Comparison of ENCODE assay signal across 18 cellular contexts in genomic region chr2:47259829-47260228, GRCh38.
"Had no signal": no experiment of that assay in that cellular context is flagged by ENCODE, and none has a peak within 500 bp of the region (broad histone marks: within the 10 kb centered on the region; RNA-seq: fewer than 3 reads in every experiment).

No MANE protein-coding gene starts in this region.

- H3K27me3 ChIP-seq: cardiac muscle cell, dorsolateral prefrontal cortex, sigmoid colon, stomach had no signal

- H3K9me3 ChIP-seq: sigmoid colon, stomach had no signal

- H3K4me3 ChIP-seq: cardiac muscle cell, dorsolateral prefrontal cortex, sigmoid colon, stomach had no signal

- H3K36me3 ChIP-seq: cardiac muscle cell, sigmoid colon, stomach had no signal

- DNase-seq: activated CD4-positive, alpha-beta memory T cell treated with anti-CD3 and anti-CD28 coated beads, Interleukin-2, amount 10 ng/mL, durations not matched to agents 7 days and 5 days; activated CD4-positive, alpha-beta T cell treated with anti-CD3 and anti-CD28 coated beads for 4 hours; activated CD8-positive, alpha-beta memory T cell treated with anti-CD3 and anti-CD28 coated beads, Interleukin-2, amount 10 ng/mL, durations not matched to agents 7 days and 5 days; activated naive CD4-positive, alpha-beta T cell; activated naive CD8-positive, alpha-beta T cell treated with anti-CD3 and anti-CD28 coated beads for 36 hours; amniotic stem cell; dorsolateral prefrontal cortex; immature natural killer cell; kidney glomerular epithelial cell; mesendoderm; nucleus accumbens; sigmoid colon; stimulated activated CD4-positive, alpha-beta T cell treated with anti-CD3 and anti-CD28 coated beads, Interleukin-4, amount 100 ng/mL, for 24 hours; stomach had no signal

- H3K27ac ChIP-seq: cardiac muscle cell, dorsolateral prefrontal cortex, sigmoid colon, stomach had no signal

- ATAC-seq: activated CD8-positive, alpha-beta memory T cell treated with anti-CD3 and anti-CD28 coated beads, Interleukin-2, amount 10 ng/mL, durations not matched to agents 7 days and 5 days; activated T-helper 17 cell treated with anti-CD3 and anti-CD28 coated beads, Interleukin-2, amount 50 U/mL, for 72 hours; natural killer cell treated with Interleukin-12 subunit alpha and Interleukin-12 subunit beta and Interleukin-15 and Interleukin-18, amount 100 ng/mL, for 72 hours; stimulated activated effector memory CD8-positive, alpha-beta T cell treated with anti-CD3 and anti-CD28 coated beads, Interleukin-12 subunit alpha, Interleukin-12 subunit beta, amount 100 ng/mL, for 72 hours had no signal
